In the genomic region with DNA sequence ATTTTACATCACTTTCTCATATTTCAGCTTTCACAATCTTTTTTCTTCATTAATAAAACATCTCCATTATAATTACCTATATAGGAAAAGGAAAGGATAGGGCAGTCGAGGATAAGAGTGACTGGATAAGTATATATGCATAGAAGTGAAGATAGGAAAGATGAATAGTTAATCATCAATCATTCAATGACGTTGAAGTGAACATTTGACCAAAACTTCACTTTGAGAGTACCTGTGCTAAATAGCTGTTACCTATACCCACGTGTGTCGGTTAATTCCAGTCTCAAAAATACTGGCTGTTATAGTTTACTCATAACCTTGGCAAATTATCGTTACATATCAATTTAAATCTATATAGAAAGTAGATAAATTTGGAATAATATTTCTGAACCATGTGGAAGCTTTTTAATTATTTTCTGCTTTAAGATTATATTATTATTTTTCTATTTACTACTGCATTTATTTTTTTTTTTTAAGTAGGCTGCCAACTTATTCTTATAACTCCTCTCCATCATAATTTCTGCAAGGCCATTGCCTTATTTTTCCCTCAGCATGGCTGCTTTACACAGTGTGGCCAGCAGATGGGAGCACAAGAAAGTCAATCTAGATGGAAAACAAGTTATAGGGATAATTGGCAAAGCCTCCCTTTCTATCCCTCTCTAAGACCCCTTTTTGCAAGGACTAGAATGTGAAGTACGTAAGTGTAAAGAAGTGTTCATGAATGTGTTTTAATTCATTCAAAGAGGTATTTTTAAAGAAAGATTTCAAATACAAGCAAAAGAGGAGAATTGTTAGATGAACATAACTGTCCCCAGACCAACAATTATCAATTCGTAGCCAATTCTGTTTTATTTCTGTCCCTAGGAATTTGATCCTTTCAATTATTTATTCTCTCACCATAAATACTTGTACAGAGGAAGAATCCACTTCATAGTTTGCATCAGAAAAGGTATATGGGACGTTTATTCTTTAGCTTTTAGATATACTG, we compare ENCODE assay signal across 1 cellular context.
TF ChIP-seq lines count a peak whose summit lies in the region.

No MANE protein-coding gene starts in this region.

TF ChIP-seq in GM12878, 131 proteins besides CTCF, POLR2A, EP300 and RAD21 (continued from another document):
- TF ChIP-seq CREM (IDR thresholded peaks at IDR 0.05; ENCODE audit: low read depth) (no peak), BACH1 (IDR thresholded peaks at IDR 0.05; ENCODE audit: borderline replicate concordance) (no peak), ATF3 (IDR thresholded peaks at IDR 0.05; ENCODE audit: borderline replicate concordance, extremely low read depth, low read depth, low read length) (no peak), MXI1 (IDR thresholded peaks at IDR 0.05; ENCODE audit: low read depth, low read length) (no peak), SP1 (IDR thresholded peaks at IDR 0.05; ENCODE audit: low read depth, low read length) (no peak)
- TF ChIP-seq, protein P1, sequence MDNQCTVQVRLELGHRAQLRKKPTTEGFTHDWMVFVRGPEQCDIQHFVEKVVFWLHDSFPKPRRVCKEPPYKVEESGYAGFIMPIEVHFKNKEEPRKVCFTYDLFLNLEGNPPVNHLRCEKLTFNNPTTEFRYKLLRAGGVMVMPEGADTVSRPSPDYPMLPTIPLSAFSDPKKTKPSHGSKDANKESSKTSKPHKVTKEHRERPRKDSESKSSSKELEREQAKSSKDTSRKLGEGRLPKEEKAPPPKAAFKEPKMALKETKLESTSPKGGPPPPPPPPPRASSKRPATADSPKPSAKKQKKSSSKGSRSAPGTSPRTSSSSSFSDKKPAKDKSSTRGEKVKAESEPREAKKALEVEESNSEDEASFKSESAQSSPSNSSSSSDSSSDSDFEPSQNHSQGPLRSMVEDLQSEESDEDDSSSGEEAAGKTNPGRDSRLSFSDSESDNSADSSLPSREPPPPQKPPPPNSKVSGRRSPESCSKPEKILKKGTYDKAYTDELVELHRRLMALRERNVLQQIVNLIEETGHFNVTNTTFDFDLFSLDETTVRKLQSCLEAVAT (IDR thresholded peaks at IDR 0.05), result no peak
